ENCODE assay signal across 8 cellular contexts in the genomic region with DNA sequence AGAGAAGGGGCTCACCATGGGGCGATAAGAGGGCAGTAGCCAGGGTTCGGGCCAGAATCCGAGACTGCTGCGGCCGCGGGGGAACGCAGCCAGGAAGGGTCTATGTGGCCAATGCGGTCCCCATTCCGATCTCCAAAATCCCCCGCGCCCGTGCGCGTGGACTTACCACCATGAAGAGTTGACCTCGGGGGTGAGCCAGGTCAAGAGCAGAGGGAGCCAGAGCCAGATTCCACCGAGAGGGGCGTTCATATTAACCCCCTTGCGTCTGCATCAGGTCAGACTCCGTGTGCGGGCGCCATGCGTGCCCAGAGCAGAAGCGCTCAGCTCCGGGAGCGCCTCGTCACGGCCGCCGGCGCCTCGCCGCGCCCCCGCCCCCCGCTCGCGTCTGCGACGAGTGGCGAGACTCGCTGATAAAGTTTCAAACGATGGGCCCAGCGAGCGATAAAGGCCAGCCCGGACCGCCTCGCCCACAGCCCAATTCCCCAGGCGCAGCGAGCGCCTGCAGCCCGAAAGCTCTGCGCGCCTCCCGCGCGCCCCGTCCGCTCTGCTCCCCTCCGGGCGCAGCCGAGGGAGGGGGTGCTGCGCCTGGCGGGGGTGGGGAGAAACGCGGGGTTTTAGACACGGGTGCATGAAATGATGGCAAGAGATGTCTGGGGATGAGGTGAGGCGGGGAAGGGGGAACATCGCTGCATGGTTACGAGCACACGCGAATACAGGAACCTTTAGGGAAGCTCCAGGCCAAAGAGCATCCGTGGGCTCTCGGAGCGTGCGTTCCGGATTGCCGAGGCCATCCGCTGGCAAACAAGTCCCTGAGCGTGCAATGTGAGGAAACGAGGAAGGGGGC. TPM values are rescaled to one million over a fixed set of nuclear protein-coding genes. Genes with fewer than 3 reads are reported as not detected.
A peak's percentile ranks its signal among the peaks of the same experiment; 100 is the strongest.
DNase-seq lines count a peak whose midpoint lies in the region; ATAC-seq and TF ChIP-seq lines count a peak whose summit lies in the region.

A gene (minus strand): TSS at position 318 of the 844 bp plus-strand sequence. CDS start 69 bp downstream, at position 249.

- CTCF ChIA-PET in SK-N-SH (lab: Yijun Ruan, JAX) = interaction anchor here (0.6 to 1.4 kb wide), 6 partner anchors 11 to 146 kb away, joined by 3 to 6 read pairs (median 3); no protein-coding TSS in a partner anchor

- no peaks in the 10 kb centered on the region for H3K36me3 Mint-ChIP-seq in natural killer cell treated with Interleukin-12 subunit alpha and Interleukin-12 subunit beta and Interleukin-15 and Interleukin-18, amount 100 ng/mL, for 72 hours

- H3K36me3 ChIP-seq in ES-I3 (ENCODE audit: insufficient read depth, low read length) = no peaks in the 10 kb centered on the region
- H3K36me3 ChIP-seq in SK-N-SH (replicated peaks in 1 of 2; ENCODE audit: control insufficient read depth in 1 of 2, insufficient read depth in 2 of 2, low read length in 1 of 2) = no peaks in the 10 kb centered on the region
- no peaks in the 10 kb centered on the region for H3K36me3 ChIP-seq in gastroesophageal sphincter
- H3K36me3 ChIP-seq in prostate gland = no peaks in the 10 kb centered on the region

- TF ChIP-seq RAD21 in SK-N-SH (IDR thresholded peaks at IDR 0.05; ENCODE audit: low read length) = no peak

- TF ChIP-seq CTCF in SK-N-SH (IDR thresholded peaks at IDR 0.05) (no peak), gastroesophageal sphincter (IDR thresholded peaks at IDR 0.05) (no peak), prostate gland (IDR thresholded peaks at IDR 0.05) (no peak)

- intact Hi-C loops in prostate gland (cut with DNase I) = no loop called here

- DNase-seq in SK-N-SH (peak; percentile 39), prostate gland (ENCODE audit: low spot score) (no peak), NCI-H128 (lab: John Stamatoyannopoulos, UW; ENCODE audit: unreplicated experiment) (no peak)
- DNase-seq in activated CD4-positive, CD25-positive, alpha-beta regulatory T cell treated with anti-CD3 and anti-CD28 coated beads, Interleukin-2, amount 50 U/mL, for 72 hours = no peak
- no peak for DNase-seq in natural killer cell treated with Interleukin-12 subunit alpha and Interleukin-12 subunit beta and Interleukin-15 and Interleukin-18, amount 100 ng/mL, for 72 hours (ENCODE audit: low spot score)

- no peaks in the 10 kb centered on the region for H4K20me1 ChIP-seq in SK-N-SH (ENCODE audit: insufficient read depth)

- H3K9me2 ChIP-seq in SK-N-SH = no peaks in the 10 kb centered on the region

- POLR2A ChIA-PET in SK-N-SH (lab: Yijun Ruan, JAX) = no interaction called here

- no peaks in the 10 kb centered on the region for H3K79me2 ChIP-seq in SK-N-SH (ENCODE audit: insufficient read depth)

- H2AFZ ChIP-seq in SK-N-SH (ENCODE audit: low read depth) = peak within 1 kb of the TSS; percentile 71; the same call in 1 of the 2 replicates

- H3K9me3 ChIP-seq in ES-I3 (ENCODE audit: control insufficient read depth, insufficient read depth, low read length) (peaks cover 4% of the 10 kb centered on the region), SK-N-SH (0 out of 2 replicates have a peak, but pooled peaks cover 10% of the 10 kb centered on the region), gastroesophageal sphincter (peaks cover 0 to 8% (median 0%) of the 10 kb centered on the region in 3 donors), prostate gland (no peaks in the 10 kb centered on the region)

- ATAC-seq in gastroesophageal sphincter (no peak), GM21529 (IDR thresholded peaks at IDR 0.05; ENCODE audit: unreplicated experiment) (no peak)
- ATAC-seq in natural killer cell treated with Interleukin-12 subunit alpha and Interleukin-12 subunit beta and Interleukin-15 and Interleukin-18, amount 100 ng/mL, for 72 hours = no peak

- no peak within 1 kb of the TSS for H3K4me3 Mint-ChIP-seq in natural killer cell treated with Interleukin-12 subunit alpha and Interleukin-12 subunit beta and Interleukin-15 and Interleukin-18, amount 100 ng/mL, for 72 hours

- no peak within 1 kb of the TSS for H3K27ac Mint-ChIP-seq in natural killer cell treated with Interleukin-12 subunit alpha and Interleukin-12 subunit beta and Interleukin-15 and Interleukin-18, amount 100 ng/mL, for 72 hours

- H3K9me3 Mint-ChIP-seq in natural killer cell treated with Interleukin-12 subunit alpha and Interleukin-12 subunit beta and Interleukin-15 and Interleukin-18, amount 100 ng/mL, for 72 hours = no peaks in the 10 kb centered on the region

- peak within 1 kb of the TSS; percentile 72 for H3K4me2 ChIP-seq in SK-N-SH

- H3K4me3 ChIP-seq in SK-N-SH (ENCODE audit: low read depth in 2 of 2, low read length in 1 of 2) = peak within 1 kb of the TSS; percentile 28 to 48; a peak in 3 of 4 replicates
- peak within 1 kb of the TSS; percentile 11 to 47 for H3K4me3 ChIP-seq in gastroesophageal sphincter
- peak within 1 kb of the TSS; percentile 27 to 35 for H3K4me3 ChIP-seq in prostate gland

- H3K9ac ChIP-seq in ES-I3 (ENCODE audit: low read depth, low read length) (peak within 1 kb of the TSS; percentile 45; the same call in 1 of the 2 replicates), SK-N-SH (no peak within 1 kb of the TSS)

- no peak for TF ChIP-seq POLR2A in gastroesophageal sphincter (IDR thresholded peaks at IDR 0.05)
- no peak for TF ChIP-seq POLR2A in prostate gland (IDR thresholded peaks at IDR 0.05)

- no peak for TF ChIP-seq EP300 in SK-N-SH (IDR thresholded peaks at IDR 0.05; ENCODE audit: borderline replicate concordance in 1 of 2, low read depth in 1 of 2, low read length in 1 of 2)
- no peak for TF ChIP-seq EP300 in gastroesophageal sphincter (IDR thresholded peaks at IDR 0.05)

- H3K4me1 ChIP-seq in ES-I3 (ENCODE audit: insufficient read depth, low read length) = no peaks in the 10 kb centered on the region
- no peaks in the 10 kb centered on the region; a peak in 1 of 4 replicates for H3K4me1 ChIP-seq in SK-N-SH (ENCODE audit: control insufficient read depth in 1 of 2, insufficient read depth in 2 of 2, low read depth in 1 of 2, low read length in 1 of 2)
- peaks cover 0 to 28% (median 5%) of the 10 kb centered on the region in 3 donors for H3K4me1 ChIP-seq in gastroesophageal sphincter
- no peaks in the 10 kb centered on the region for H3K4me1 ChIP-seq in prostate gland (replicated peaks)

- H3K27me3 Mint-ChIP-seq in natural killer cell treated with Interleukin-12 subunit alpha and Interleukin-12 subunit beta and Interleukin-15 and Interleukin-18, amount 100 ng/mL, for 72 hours = peaks cover 28 to 53% of the 10 kb centered on the region in 2 donors

- H3K27ac ChIP-seq in SK-N-SH (ENCODE audit: low read depth in 2 of 2, low read length in 1 of 2) = no peak within 1 kb of the TSS
- peak within 1 kb of the TSS in 1 of 4 donors; percentile 44 for H3K27ac ChIP-seq in gastroesophageal sphincter
- peak within 1 kb of the TSS; percentile 24 to 27 for H3K27ac ChIP-seq in prostate gland

- no peaks in the 10 kb centered on the region for H3F3A ChIP-seq in SK-N-SH (replicated peaks; ENCODE audit: insufficient read depth)

- whole genome bisulfite sequencing in SK-N-SH (ENCODE audit: low lambda C conversion rate) = 4% methylated on average over 68 of the region's 80 CpGs
- 0 to 1% methylated on average over 5 to 14 of the region's 80 CpGs for WGBS in gastroesophageal sphincter (ENCODE audit: low coverage in 1 of 2), 2 donors
- WGBS in prostate gland = 1% methylated on average over 80 of the region's 80 CpGs

- peaks cover 0 to 7% of the 10 kb centered on the region in 2 donors for H3K4me1 Mint-ChIP-seq in natural killer cell treated with Interleukin-12 subunit alpha and Interleukin-12 subunit beta and Interleukin-15 and Interleukin-18, amount 100 ng/mL, for 72 hours (ENCODE audit: low read depth in 2 of 2)

- H3K27me3 ChIP-seq in SK-N-SH (ENCODE audit: insufficient read depth) (peaks cover 71% of the 10 kb centered on the region), gastroesophageal sphincter (peaks cover 57% of the 10 kb centered on the region), prostate gland (replicated peaks; ENCODE audit: insufficient read depth) (peaks cover 8% of the 10 kb centered on the region)

TF ChIP-seq in SK-N-SH, 30 proteins besides CTCF, POLR2A, EP300 and RAD21:
- peak; percentile 70 for TF ChIP-seq EZH2phosphoT487 (IDR thresholded peaks at IDR 0.05; ENCODE audit: borderline replicate concordance, low read depth)
- no peak for TF ChIP-seq POLR2AphosphoS5 (IDR thresholded peaks at IDR 0.05; ENCODE audit: low read depth, low read length)

RNA-seq across cellular contexts. Expression of the gene that starts here (rescaled TPM):
- 0.05 TPM in 1 of 2 replicates, not detected in the other for polyA plus RNA-seq in SK-N-SH (2012; rRNA removed)
- polyA plus RNA-seq in SK-N-SH (2012; cell fraction: cytosol; rRNA removed) = 0.01 and 0.03 TPM in 2 replicates
- not detected in 2 replicates for polyA plus RNA-seq in SK-N-SH (2012; cell fraction: nucleus; rRNA removed)
- total RNA-seq in gastroesophageal sphincter = 1 to 10 TPM in 2 of 4 donors, under 1 TPM in 1, not detected in 1; 0.54 to 1.3 (median 1.1) TPM
- total RNA-seq in prostate gland = 1 to 10 TPM; 1.1 to 2.3 TPM
- not detected for total RNA-seq in natural killer cell treated with Interleukin-12 subunit alpha and Interleukin-12 subunit beta and Interleukin-15 and Interleukin-18, amount 100 ng/mL, for 72 hours

Comparison
In these comparisons a context has a peak if more than half of its experiments do, and no peak if none do; other contexts are left out.
1. Peak in DNase-seq, H3K4me3 ChIP-seq and H3K4me2 ChIP-seq in SK-N-SH; RNA of the gene not detected or under 1 TPM.
2. H3K27ac ChIP-seq: peak in prostate gland (2 of 2); none in SK-N-SH (0 of 2).
3. Peak in every context shown above with its lines, with median percentiles within 50 percentile points of each other: H3K4me3 ChIP-seq.